Comparison of ENCODE assay signal across 8 cellular contexts in the genomic region with DNA sequence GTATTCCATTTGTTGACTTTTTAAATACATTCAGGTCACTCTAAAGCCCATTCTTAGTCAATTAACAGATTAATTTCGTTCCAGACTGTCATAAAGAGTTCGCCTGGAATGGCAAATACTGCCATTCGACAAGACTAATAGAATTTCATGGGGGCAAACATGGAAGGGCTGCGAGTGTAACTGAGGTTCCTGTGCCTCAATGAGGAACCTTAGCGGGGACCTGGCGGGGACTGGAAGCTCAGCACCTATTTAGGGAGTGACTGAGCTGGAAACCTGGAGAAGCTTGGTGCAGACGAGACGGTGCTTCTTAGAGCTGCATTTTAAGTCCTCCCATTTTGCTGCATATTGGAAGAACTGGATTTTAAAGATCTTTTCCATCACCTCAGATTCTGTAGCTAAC. TPM values are rescaled to one million over a fixed set of nuclear protein-coding genes. Genes with fewer than 3 reads are reported as not detected.
A peak's percentile ranks its signal among the peaks of the same experiment; 100 is the strongest.
DNase-seq lines count a peak whose midpoint lies in the region; ATAC-seq, FAIRE-seq and TF ChIP-seq lines count a peak whose summit lies in the region.

No MANE protein-coding gene starts in this region.

- H3K27me3 Mint-ChIP-seq in brain: peaks cover 28% of the 10 kb centered on the region
- peaks cover 32% of the 10 kb centered on the region for H3K27me3 Mint-ChIP-seq in memory B cell

- peak overlapping the region; percentile 1 to 88 (median 72) for H3K27ac ChIP-seq in heart left ventricle

- no peak for FAIRE-seq in urothelium cell line (lab: Jason Lieb, UNC)

- H3K4me3 Mint-ChIP-seq in brain (peak overlapping the region; percentile 90 to 96 (median 92)), memory B cell (peak overlapping the region; percentile 14)

- peaks cover 0 to 2% (median 0%) of the 10 kb centered on the region in 5 experiments for H3K9me3 Mint-ChIP-seq in brain
- H3K9me3 Mint-ChIP-seq in memory B cell: peaks cover 2% of the 10 kb centered on the region

- DNase-seq in heart left ventricle (no peak), Right ventricle myocardium inferior (ENCODE audit: missing footprints) (no peak), memory B cell (ENCODE audit: low spot score in 2 of 2) (no peak), urothelium cell line (ENCODE audit: low spot score) (peak; percentile 18), UCSD-AML1 (lab: John Stamatoyannopoulos, UW; ENCODE audit: unreplicated experiment) (no peak)
- no peak for DNase-seq in stimulated activated CD4-positive, alpha-beta T cell treated with anti-CD3 and anti-CD28 coated beads, Interleukin-4, amount 100 ng/mL, for 1 hour

- H3K9me3 ChIP-seq in heart left ventricle: no peaks in the 10 kb centered on the region

- intact Hi-C loops in heart left ventricle (cut with DNase I): loop anchor here (5.0 to 10.0 kb wide), 7 partner anchors 48 to 1123 kb away; no protein-coding TSS in a partner anchor
- intact Hi-C loops in Right ventricle myocardium inferior (cut with DNase I): loop anchor here (2.0 to 5.0 kb wide), 2 partner anchors 88 to 1123 kb away; no protein-coding TSS in a partner anchor

- H3K4me1 Mint-ChIP-seq in brain: peaks cover 50% of the 10 kb centered on the region
- H3K4me1 Mint-ChIP-seq in memory B cell: peaks cover 16% of the 10 kb centered on the region

- peak overlapping the region; percentile 75 to 98 (median 95) for H3K27ac Mint-ChIP-seq in brain
- no peak overlapping the region for H3K27ac Mint-ChIP-seq in memory B cell

- H3K36me3 Mint-ChIP-seq in brain: peaks cover 26% of the 10 kb centered on the region
- no peaks in the 10 kb centered on the region for H3K36me3 Mint-ChIP-seq in memory B cell

- peaks cover 0 to 62% (median 29%) of the 10 kb centered on the region in 9 donors for H3K27me3 ChIP-seq in heart left ventricle

- TF ChIP-seq CTCF in heart left ventricle (IDR thresholded peaks at IDR 0.05): no peak
- no peak for TF ChIP-seq CTCF in brain (conservative IDR thresholded peaks at IDR 0.05)

- peaks cover 0 to 54% (median 25%) of the 10 kb centered on the region in 12 donors for H3K4me1 ChIP-seq in heart left ventricle

- peak overlapping the region; percentile 9 to 69 (median 56) for H3K4me3 ChIP-seq in heart left ventricle

- no peak for TF ChIP-seq POLR2A in heart left ventricle (IDR thresholded peaks at IDR 0.05)

- no peaks in the 10 kb centered on the region for H3K36me3 ChIP-seq in heart left ventricle

- no peak for ATAC-seq in heart left ventricle
- no peak for ATAC-seq in Right ventricle myocardium inferior
- no peak for ATAC-seq in memory B cell (ENCODE audit: low read depth)
- ATAC-seq in GM19397 (IDR thresholded peaks at IDR 0.05; ENCODE audit: unreplicated experiment): no peak

- WGBS in heart left ventricle, 4 donors: 25 to 46% (median 34%) methylated on average over 8 of the region's 8 CpGs

RNA-seq across cellular contexts. Expression of a gene that starts 3.4 kb away (rescaled TPM):
- 100 to 1,000 TPM in 1 of 9 donors, 10 to 100 TPM in 8; 11.6 to 121 (median 29.5) TPM for total RNA-seq in heart left ventricle
- 10 to 100 TPM in 1 of 2 donors, 1 to 10 TPM in 1; 4.8 to 24.3 TPM for polyA plus RNA-seq in heart left ventricle
- total RNA-seq in Right ventricle myocardium inferior: 41.2 TPM
- polyA plus RNA-seq in brain (ENCODE audit: insufficient read depth, low read depth, low replicate concordance): 7.3 TPM
